19 cellular contexts compared by ENCODE assay signal in the genomic region with DNA sequence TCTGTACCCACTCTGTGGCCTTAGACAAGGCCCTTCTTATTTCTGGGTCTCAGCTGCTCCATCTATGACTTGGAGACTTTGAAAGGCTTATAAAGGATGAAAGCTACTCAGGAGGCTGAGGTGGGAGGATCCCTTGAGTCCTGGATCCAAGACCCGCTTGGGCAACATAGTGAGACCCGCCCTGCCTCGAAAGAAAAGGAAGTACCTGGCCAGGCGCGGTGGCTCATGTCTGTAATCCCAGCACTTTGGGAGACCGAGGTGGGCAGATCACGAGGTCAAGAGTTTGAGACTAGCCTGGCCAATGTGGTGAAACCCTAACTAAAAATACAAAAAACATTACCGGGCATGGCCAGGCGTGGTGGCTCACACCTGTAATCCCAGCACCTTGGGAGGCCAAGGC. TPM values are rescaled to one million over a fixed set of nuclear protein-coding genes. Genes with fewer than 3 reads are reported as not detected.
"Had no signal": no experiment of that assay in that cellular context is flagged by ENCODE, and none has a peak within 500 bp of the region (broad histone marks: within the 10 kb centered on the region; RNA-seq: fewer than 3 reads in every experiment).

No MANE protein-coding gene starts in this region.

- H3K9me3 ChIP-seq: adrenal gland, breast epithelium, gastrocnemius medialis, left ventricle myocardium inferior, neutrophil, pancreas, spleen, thoracic aorta had no signal

- H3K4me3 ChIP-seq: adrenal gland, breast epithelium, gastrocnemius medialis, left ventricle myocardium inferior, pancreas, spleen, thoracic aorta had no signal

- H3K4me1 ChIP-seq: breast epithelium, pancreas had no signal

- DNase-seq: activated CD8-positive, alpha-beta memory T cell treated with anti-CD3 and anti-CD28 coated beads for 24 hours; activated CD8-positive, alpha-beta memory T cell treated with anti-CD3 and anti-CD28 coated beads, Interleukin-2, amount 50 U/mL, for 48 hours; activated effector memory CD4-positive, alpha-beta T cell treated with Interleukin-2 at 50 U/mL for 16 hours; activated T-cell treated with anti-CD3 and anti-CD28 coated beads, Interleukin-2, amount 50 U/mL, for 48 hours; adrenal gland; cerebellar nuclear complex; effector CD4-positive, alpha-beta T cell; gastrocnemius medialis; head of caudate nucleus; left ventricle myocardium inferior; mammary epithelial cell; naive thymus-derived CD4-positive, alpha-beta T cell; pancreas; spleen; stimulated activated CD4-positive, alpha-beta T cell treated with anti-CD3 and anti-CD28 coated beads, Interleukin-4, amount 100 ng/mL, for 4 hours; T1000 had no signal

- H3K36me3 ChIP-seq: adrenal gland, breast epithelium, gastrocnemius medialis, left ventricle myocardium inferior, neutrophil, pancreas, spleen, thoracic aorta had no signal

- H3K27me3 ChIP-seq: adrenal gland, breast epithelium, gastrocnemius medialis, pancreas, spleen had no signal

- H3K27ac ChIP-seq: breast epithelium, gastrocnemius medialis, left ventricle myocardium inferior, neutrophil, pancreas, spleen, thoracic aorta had no signal

RNA-seq across cellular contexts. Expression of gene E2F2, which starts 14.8 kb away (rescaled TPM):
- polyA plus RNA-seq: naive thymus-derived CD4-positive, alpha-beta T cell had no signal
